ENCODE assay signal across 10 cellular contexts in genomic region chr9:97895695-97896332, GRCh38. TPM values are rescaled to one million over a fixed set of nuclear protein-coding genes. Genes with fewer than 3 reads are reported as not detected.
DNase-seq lines count a peak whose midpoint lies in the region; ATAC-seq and TF ChIP-seq lines count a peak whose summit lies in the region.
"Had no signal": no experiment of that assay in that cellular context is flagged by ENCODE, and none has a peak within 500 bp of the region (broad histone marks: within the 10 kb centered on the region; RNA-seq: fewer than 3 reads in every experiment).

No MANE protein-coding gene starts in this region.

- H3K36me3 ChIP-seq in DOHH2 (ENCODE audit: control insufficient read depth, low read length) = peaks cover 7% of the 10 kb centered on the region
- no peaks in the 10 kb centered on the region for H3K36me3 ChIP-seq in HCT116 (ENCODE audit: control insufficient read depth in 1 of 2, insufficient read depth in 2 of 2, low read length in 2 of 2)
- H3K36me3 ChIP-seq: SJCRH30 had no signal

- no peaks in the 10 kb centered on the region for H3F3A ChIP-seq in DOHH2 (ENCODE audit: control insufficient read depth, insufficient read depth)

- RAD21 ChIA-PET in HCT116 (lab: Charles Lee; ENCODE audit: low non-redundant PET in 1 of 2, low total read pairs in 2 of 2, uncharacterized antibody in 2 of 2, unreplicated experiment in 2 of 2) = no interaction called here

- CTCF ChIA-PET in HCT116 (lab: Charles Lee) = interaction anchor here (0.9 to 1.3 kb wide), 3 partner anchors 10 to 18 kb away, joined by 4 to 7 read pairs (median 5); no protein-coding TSS in a partner anchor

- H3K79me2 ChIP-seq in DOHH2 (ENCODE audit: control insufficient read depth, low read length) = 0 out of 2 replicates have a peak, but pooled peaks cover 2% of the 10 kb centered on the region
- H3K79me2 ChIP-seq in HCT116 (ENCODE audit: insufficient read depth, low read length) = no peaks in the 10 kb centered on the region

- H3K4me2 ChIP-seq in DOHH2 (ENCODE audit: low read length) (no peak overlapping the region), HCT116 (ENCODE audit: low read length) (no peak overlapping the region)

- no peak overlapping the region for H2AFZ ChIP-seq in HCT116 (ENCODE audit: low read depth, low read length, poor library complexity, severe bottlenecking)

- H4K20me1 ChIP-seq in DOHH2 (ENCODE audit: control insufficient read depth, insufficient read depth, low read depth, low read length) = no peaks in the 10 kb centered on the region
- H4K20me1 ChIP-seq in HCT116 (ENCODE audit: insufficient read depth) = no peaks in the 10 kb centered on the region

- H3K9me2 ChIP-seq in DOHH2 (replicated peaks; ENCODE audit: control insufficient read depth, low read length) (no peaks in the 10 kb centered on the region), HCT116 (ENCODE audit: insufficient read depth) (no peaks in the 10 kb centered on the region)

- peak; percentile 23 for DNase-seq in HCT116 (ENCODE audit: low read depth, low spot score)
- DNase-seq in SW480 (ENCODE audit: low spot score) = peak; percentile 35
- DNase-seq in left lobe of liver (ENCODE audit: low spot score) = no peak
- DNase-seq in COR-L47 (lab: John Stamatoyannopoulos, UW) = no peak
- no peak for DNase-seq in C1 segment of cervical spinal cord (lab: John Stamatoyannopoulos, UW)
- DNase-seq in ecto neural progenitor cell (ENCODE audit: low spot score) = no peak
- DNase-seq: activated gamma-delta T cell treated with Interleukin-2 at 50 U/mL for 16 hours had no signal

- peak; percentile 97 for ATAC-seq in HCT116
- ATAC-seq in left lobe of liver = peak; percentile 54

- H3K27me3 ChIP-seq in DOHH2 (ENCODE audit: control insufficient read depth, low read length) (no peaks in the 10 kb centered on the region), HCT116 (ENCODE audit: insufficient read depth, low read length) (no peaks in the 10 kb centered on the region)
- H3K27me3 ChIP-seq: SJCRH30 had no signal

- BruUV-seq in HCT116 (replicated peaks; lab: Mats Ljungman, UMichigan) = no TSS peak

- H3K4me1 ChIP-seq in DOHH2 (ENCODE audit: control insufficient read depth, low read length) (0 out of 2 replicates have a peak, but pooled peaks cover 4% of the 10 kb centered on the region), HCT116 (ENCODE audit: control insufficient read depth in 1 of 2, insufficient read depth in 2 of 2, low read length in 2 of 2) (no peaks in the 10 kb centered on the region)
- H3K4me1 ChIP-seq: SJCRH30 had no signal

- H3K9ac ChIP-seq in HCT116 (ENCODE audit: low read length) = no peak overlapping the region

- TF ChIP-seq RAD21 in HCT116 (IDR thresholded peaks at IDR 0.05; ENCODE audit: low read depth) = peak; percentile 23; the same call in 1 of the 2 replicates

- no peak for TF ChIP-seq POLR2A in HCT116 (IDR thresholded peaks at IDR 0.05; ENCODE audit: borderline replicate concordance, extremely low read depth, insufficient read depth, insufficient read length)

- intact Hi-C loops in HCT116 (cut with micrococcal nuclease) = no loop called here

- H3K9me3 ChIP-seq in DOHH2 (ENCODE audit: control insufficient read depth, insufficient read depth, low read length) (no peaks in the 10 kb centered on the region), HCT116 (ENCODE audit: control insufficient read depth in 1 of 2, insufficient read depth in 1 of 2, low read depth in 1 of 2, low read length in 2 of 2) (no peaks in the 10 kb centered on the region)
- H3K9me3 ChIP-seq: SJCRH30 had no signal

- H3K4me3 ChIP-seq in DOHH2 (ENCODE audit: low read length) (no peak overlapping the region), HCT116 (replicated peaks in 1 of 2; ENCODE audit: low read depth in 1 of 2, low read length in 2 of 2) (no peak overlapping the region)
- H3K4me3 ChIP-seq: SJCRH30 had no signal

- H3K27ac ChIP-seq in DOHH2 (ENCODE audit: low read depth, low read length) (no peak overlapping the region), HCT116 (ENCODE audit: low read depth, low read length) (no peak overlapping the region)
- H3K27ac ChIP-seq: SJCRH30 had no signal

- POLR2A ChIA-PET in HCT116 (lab: Charles Lee) = no interaction called here

- TF ChIP-seq CTCF in DOHH2 (IDR thresholded peaks at IDR 0.05; ENCODE audit: low read depth, low read length, poor library complexity, severe bottlenecking) (peak; percentile 53), HCT116 (IDR thresholded peaks at IDR 0.05 in 2 of 3, conservative IDR thresholded peaks at IDR 0.05 in 1 of 3; ENCODE audit: borderline replicate concordance in 1 of 3, insufficient read depth in 1 of 3, low read depth in 2 of 3, low read length in 2 of 3) (peak; percentile 15 to 53 (median 41); a peak in 4 of 6 replicates)

TF ChIP-seq in HCT116, 20 proteins besides CTCF, POLR2A, EP300 and RAD21:
- TF ChIP-seq ELF1 (IDR thresholded peaks at IDR 0.05; ENCODE audit: borderline replicate concordance, low read depth) (no peak), POLR2AphosphoS5 (IDR thresholded peaks at IDR 0.05; ENCODE audit: low read depth, low read length) (no peak), CBX3 (IDR thresholded peaks at IDR 0.05; ENCODE audit: low read depth) (no peak), CEBPB (IDR thresholded peaks at IDR 0.05; ENCODE audit: low read depth) (no peak), YY1 (IDR thresholded peaks at IDR 0.05; ENCODE audit: extremely low read depth, insufficient replicate concordance, low read depth, low read length) (no peak), EGR1 (IDR thresholded peaks at IDR 0.05; ENCODE audit: low read depth) (no peak), SP1 (IDR thresholded peaks at IDR 0.05; ENCODE audit: low read depth) (no peak), ZFX (IDR thresholded peaks at IDR 0.05) (no peak), ZBTB33 (IDR thresholded peaks at IDR 0.05; ENCODE audit: extremely low read depth, insufficient replicate concordance, low read length) (no peak), SIN3A (IDR thresholded peaks at IDR 0.05; ENCODE audit: low read depth) (no peak), MAX (IDR thresholded peaks at IDR 0.05) (no peak), EZH2 (IDR thresholded peaks at IDR 0.05) (no peak), FOSL1 (IDR thresholded peaks at IDR 0.05; ENCODE audit: low read depth) (no peak), ZNF274 (IDR thresholded peaks at IDR 0.05; ENCODE audit: low read depth, low read length) (no peak), JUND (IDR thresholded peaks at IDR 0.05) (no peak)
- TF ChIP-seq, protein P1, sequence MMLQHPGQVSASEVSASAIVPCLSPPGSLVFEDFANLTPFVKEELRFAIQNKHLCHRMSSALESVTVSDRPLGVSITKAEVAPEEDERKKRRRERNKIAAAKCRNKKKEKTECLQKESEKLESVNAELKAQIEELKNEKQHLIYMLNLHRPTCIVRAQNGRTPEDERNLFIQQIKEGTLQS (IDR thresholded peaks at IDR 0.05) = no peak

RNA-seq across cellular contexts. Expression of gene TRMO, which starts 26.5 kb away (rescaled TPM):
- total RNA-seq in HCT116 (2021; ENCODE audit: unreplicated experiment) (10.2 TPM), left lobe of liver (5.1 TPM)
- 6.0 and 8.1 TPM in 2 replicates for polyA plus RNA-seq in HCT116 (2012)

RNA-seq across cellular contexts. Expression of gene HEMGN, which starts 42.2 kb away (rescaled TPM):
- total RNA-seq in HCT116 (2021; ENCODE audit: unreplicated experiment) = not detected
- polyA plus RNA-seq in HCT116 (2012) = not detected in 2 replicates
- total RNA-seq in left lobe of liver = 0.33 TPM
- total RNA-seq: progenitor cell of endocrine pancreas, SJCRH30 had no signal

RNA-seq across cellular contexts. Expression of gene FOXE1, which starts 42.8 kb away (rescaled TPM):
- not detected for total RNA-seq in HCT116 (2021; ENCODE audit: unreplicated experiment)
- not detected in 2 replicates for polyA plus RNA-seq in HCT116 (2012)
- not detected for total RNA-seq in left lobe of liver
- total RNA-seq: SJCRH30 had no signal

Comparison
In these comparisons a context has a peak if more than half of its experiments do, and no peak if none do; other contexts are left out.
1. DNase-seq: peak in HCT116 (single experiment) and SW480 (single experiment); none in left lobe of liver (single experiment), COR-L47 (single experiment), C1 segment of cervical spinal cord (0 of 14) and ecto neural progenitor cell (single experiment).